Comparison of ENCODE assay signal across 23 cellular contexts in genomic region chr7:73611017-73611555, GRCh38. TPM values are rescaled to one million over a fixed set of nuclear protein-coding genes. Genes with fewer than 3 reads are reported as not detected.
"Had no signal": no experiment of that assay in that cellular context is flagged by ENCODE, and none has a peak within 500 bp of the region (broad histone marks: within the 10 kb centered on the region; RNA-seq: fewer than 3 reads in every experiment).

No MANE protein-coding gene starts in this region.

- ATAC-seq: heart left ventricle; left lobe of liver; naive thymus-derived CD4-positive, alpha-beta T cell had no signal

- H3K9me3 ChIP-seq: heart left ventricle, ovary, tibial nerve, vagina had no signal

- H3K36me3 ChIP-seq: heart left ventricle, ovary, tibial nerve, vagina had no signal

- H3K4me3 ChIP-seq: heart left ventricle, ovary, tibial nerve, vagina had no signal

- H3K27me3 ChIP-seq: ovary, vagina had no signal

- FAIRE-seq: frontal cortex, islet of Langerhans, TTC549 had no signal

- DNase-seq: activated CD4-positive, alpha-beta T cell treated with anti-CD3 and anti-CD28 coated beads, Interleukin-2, amount 50 U/mL, for 1 hour; activated CD4-positive, CD25-positive, alpha-beta regulatory T cell; activated naive CD4-positive, alpha-beta T cell; aorta; effector CD8-positive, alpha-beta T cell; heart left ventricle; mammary epithelial cell; naive thymus-derived CD4-positive, alpha-beta T cell; ovary; stimulated activated CD4-positive, alpha-beta T cell treated with anti-CD3 and anti-CD28 coated beads, Interleukin-4, amount 100 ng/mL, for 1 hour; stimulated activated naive CD4-positive, alpha-beta T cell; substantia nigra; T-helper 2 cell had no signal

- H3K27ac ChIP-seq: epithelial cell of prostate, heart left ventricle, ovary, tibial nerve, vagina had no signal

- H3K4me1 ChIP-seq: vagina had no signal

RNA-seq across cellular contexts. Expression of gene MLXIPL, which starts 13.2 kb away (rescaled TPM):
- total RNA-seq: activated CD8-positive, alpha-beta memory T cell treated with anti-CD3 and anti-CD28 coated beads for 36 hours; activated T-helper 1 cell treated with anti-CD3 and anti-CD28 coated beads, Interleukin-12 subunit alpha, Interleukin-12 subunit beta, Interleukin-2, Interleukin-4 antibody, amounts not matched to agents 30 ng/mL and 10 ng/mL and 1 ng/mL, durations not matched to agents 14 hours and 24 hours and 36 hours; fibroblast of lung; frontal cortex; naive thymus-derived CD4-positive, alpha-beta T cell had no signal
- polyA plus RNA-seq: fibroblast of lung; naive thymus-derived CD4-positive, alpha-beta T cell had no signal

RNA-seq across cellular contexts. Expression of gene VPS37D, which starts 56.5 kb away (rescaled TPM):
- polyA plus RNA-seq: naive thymus-derived CD4-positive, alpha-beta T cell had no signal
